ENCODE assay signal across 8 cellular contexts in the genomic region with DNA sequence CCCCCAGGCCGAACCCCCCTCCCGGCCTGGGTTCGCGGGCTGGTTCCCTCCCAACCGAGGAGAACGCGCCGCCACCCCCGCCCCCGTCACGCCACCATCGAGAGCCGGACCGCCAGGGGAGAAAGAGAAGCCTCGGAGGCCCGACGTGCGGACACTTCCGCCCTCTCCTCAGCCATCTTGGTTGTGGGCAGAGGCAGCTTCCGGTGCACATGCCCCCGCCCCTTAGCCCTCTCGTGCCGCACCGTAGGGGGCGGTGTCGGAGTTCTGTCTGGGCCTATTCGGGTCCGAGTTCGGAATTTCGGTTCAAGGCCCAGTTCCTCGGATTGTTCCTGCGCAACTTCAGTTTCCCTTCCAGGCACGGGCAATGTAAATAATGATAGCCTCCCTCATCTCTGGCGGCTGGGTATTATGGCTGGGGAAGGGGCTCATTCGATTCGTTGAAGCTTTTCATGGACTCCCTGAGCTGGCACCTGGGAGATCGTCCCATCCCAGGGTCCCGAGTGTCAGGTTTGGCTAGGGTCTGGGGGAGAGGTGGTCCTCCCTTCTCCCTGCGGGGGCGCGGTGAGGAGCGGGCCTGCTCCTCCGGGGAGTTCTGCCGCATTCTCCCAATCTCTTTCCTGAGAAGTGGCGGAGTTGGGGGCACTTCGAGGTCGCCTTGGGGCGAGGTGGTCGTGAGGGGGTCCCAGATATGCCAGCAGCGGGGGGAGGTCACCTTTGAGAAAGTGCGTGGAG. TPM values are rescaled to one million over a fixed set of nuclear protein-coding genes. Genes with fewer than 3 reads are reported as not detected.
DNase-seq lines count a peak whose midpoint lies in the region; ATAC-seq and TF ChIP-seq lines count a peak whose summit lies in the region.

Gene IER2, plus strand, starts transcription at position 225 of the 732 bp plus-strand sequence. CDS start 2,776 bp downstream, outside the sequence.
A gene with protein sequence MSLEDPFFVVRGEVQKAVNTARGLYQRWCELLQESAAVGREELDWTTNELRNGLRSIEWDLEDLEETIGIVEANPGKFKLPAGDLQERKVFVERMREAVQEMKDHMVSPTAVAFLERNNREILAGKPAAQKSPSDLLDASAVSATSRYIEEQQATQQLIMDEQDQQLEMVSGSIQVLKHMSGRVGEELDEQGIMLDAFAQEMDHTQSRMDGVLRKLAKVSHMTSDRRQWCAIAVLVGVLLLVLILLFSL (minus strand): TSS at position 189 of the 732 bp plus-strand sequence. CDS start 202 bp downstream, outside the sequence.

- H3K4me1 Mint-ChIP-seq in activated T-helper 17 cell treated with anti-CD3 and anti-CD28 coated beads, Interleukin-2, amount 50 U/mL, for 72 hours = peaks cover 10% of the 10 kb centered on the region
- H3K4me1 Mint-ChIP-seq in natural killer cell = peaks cover 52 to 73% of the 10 kb centered on the region in 2 donors

- H3K27me3 Mint-ChIP-seq in activated T-helper 17 cell treated with anti-CD3 and anti-CD28 coated beads, Interleukin-2, amount 50 U/mL, for 72 hours = no peaks in the 10 kb centered on the region
- peaks cover 0 to 3% of the 10 kb centered on the region in 2 donors for H3K27me3 Mint-ChIP-seq in natural killer cell (ENCODE audit: low read depth in 2 of 2)

- H3K36me3 Mint-ChIP-seq in activated T-helper 17 cell treated with anti-CD3 and anti-CD28 coated beads, Interleukin-2, amount 50 U/mL, for 72 hours (ENCODE audit: low read depth) = peaks cover 64% of the 10 kb centered on the region
- peaks cover 20% of the 10 kb centered on the region for H3K36me3 Mint-ChIP-seq in natural killer cell

- peak within 1 kb of the TSS; percentile 99 for H3K27ac Mint-ChIP-seq in activated T-helper 17 cell treated with anti-CD3 and anti-CD28 coated beads, Interleukin-2, amount 50 U/mL, for 72 hours
- H3K27ac Mint-ChIP-seq in natural killer cell = peak within 1 kb of the TSS; percentile 99

- peak; percentile 38 for TF ChIP-seq CTCF in fibroblast of mammary gland (conservative IDR thresholded peaks at IDR 0.05; ENCODE audit: control insufficient read depth, insufficient read depth, low read depth, low read length)
- peak; percentile 41 for TF ChIP-seq CTCF in natural killer cell (IDR thresholded peaks at IDR 0.05)

- DNase-seq in DMS153 treated with DMSO at 0.1 percent for 48 hours (lab: John Stamatoyannopoulos, UW; ENCODE audit: unreplicated experiment) (peak; percentile 89), LoVo (ENCODE audit: low spot score) (peak; percentile 93), fibroblast of mammary gland (ENCODE audit: low read depth) (peak; percentile 92), natural killer cell (peak; percentile 88)
- peak; percentile 94 for DNase-seq in stimulated activated naive CD4-positive, alpha-beta T cell treated with Interleukin-2 at 50 U/mL for 16 hours (lab: John Stamatoyannopoulos, UW)

- ATAC-seq in GM21737 (IDR thresholded peaks at IDR 0.05; ENCODE audit: unreplicated experiment) (peak; percentile 31), natural killer cell (peak; percentile 50 to 74 (median 53))
- peak; percentile 51 for ATAC-seq in activated T-helper 17 cell treated with anti-CD3 and anti-CD28 coated beads, Interleukin-2, amount 50 U/mL, for 72 hours (replicated peaks)

- H3K4me3 ChIP-seq in fibroblast of mammary gland (ENCODE audit: control insufficient read depth, low read depth, low read length) = peak within 1 kb of the TSS; percentile 98

- peak; percentile 72 for TF ChIP-seq POLR2A in Raji (IDR thresholded peaks at IDR 0.05; ENCODE audit: insufficient read depth, low read depth, low read length)

- H3K9me3 Mint-ChIP-seq in activated T-helper 17 cell treated with anti-CD3 and anti-CD28 coated beads, Interleukin-2, amount 50 U/mL, for 72 hours = no peaks in the 10 kb centered on the region
- H3K9me3 Mint-ChIP-seq in natural killer cell = no peaks in the 10 kb centered on the region

- peak within 1 kb of the TSS; percentile 99 for H3K4me3 Mint-ChIP-seq in activated T-helper 17 cell treated with anti-CD3 and anti-CD28 coated beads, Interleukin-2, amount 50 U/mL, for 72 hours
- peak within 1 kb of the TSS; percentile 99 for H3K4me3 Mint-ChIP-seq in natural killer cell

- intact Hi-C loops in natural killer cell (cut with micrococcal nuclease) = loop anchor here (2.0 to 10.0 kb wide), 5 partner anchors 16 to 1224 kb away; partner anchors contain the start of genes JUNB, LYL1 and ZNF564

RNA-seq across cellular contexts. Expression of gene IER2, which starts in this region (rescaled TPM):
- 100 to 1,000 TPM in 1 of 2 donors, 10 to 100 TPM in 1; 85.9 to 140 TPM for total RNA-seq in activated T-helper 17 cell treated with anti-CD3 and anti-CD28 coated beads, Interleukin-2, amount 50 U/mL, for 72 hours
- total RNA-seq in natural killer cell = 1,000 to 10,000 TPM in 1 of 3 donors, 100 to 1,000 TPM in 2; 668 to 1,112 (median 949) TPM

RNA-seq across cellular contexts. Expression of the second gene that starts in this region (rescaled TPM):
- 10 to 100 TPM; 76.4 to 91.3 TPM for total RNA-seq in activated T-helper 17 cell treated with anti-CD3 and anti-CD28 coated beads, Interleukin-2, amount 50 U/mL, for 72 hours
- total RNA-seq in natural killer cell = 10 to 100 TPM; 39.2 to 46.9 (median 42.0) TPM

Comparison
In these comparisons a context has a peak if more than half of its experiments do, and no peak if none do; other contexts are left out.
1. Peak in every context shown above with its lines: DNase-seq, ATAC-seq and H3K4me3 ChIP-seq.
2. RNA of gene IER2 (total RNA-seq): 668 to 1,112 TPM in natural killer cell; 85.9 to 140 TPM in activated T-helper 17 cell treated with anti-CD3 and anti-CD28 coated beads, Interleukin-2, amount 50 U/mL, for 72 hours; every median in the first group is over 4 times any median in the second.